In the genomic region with DNA sequence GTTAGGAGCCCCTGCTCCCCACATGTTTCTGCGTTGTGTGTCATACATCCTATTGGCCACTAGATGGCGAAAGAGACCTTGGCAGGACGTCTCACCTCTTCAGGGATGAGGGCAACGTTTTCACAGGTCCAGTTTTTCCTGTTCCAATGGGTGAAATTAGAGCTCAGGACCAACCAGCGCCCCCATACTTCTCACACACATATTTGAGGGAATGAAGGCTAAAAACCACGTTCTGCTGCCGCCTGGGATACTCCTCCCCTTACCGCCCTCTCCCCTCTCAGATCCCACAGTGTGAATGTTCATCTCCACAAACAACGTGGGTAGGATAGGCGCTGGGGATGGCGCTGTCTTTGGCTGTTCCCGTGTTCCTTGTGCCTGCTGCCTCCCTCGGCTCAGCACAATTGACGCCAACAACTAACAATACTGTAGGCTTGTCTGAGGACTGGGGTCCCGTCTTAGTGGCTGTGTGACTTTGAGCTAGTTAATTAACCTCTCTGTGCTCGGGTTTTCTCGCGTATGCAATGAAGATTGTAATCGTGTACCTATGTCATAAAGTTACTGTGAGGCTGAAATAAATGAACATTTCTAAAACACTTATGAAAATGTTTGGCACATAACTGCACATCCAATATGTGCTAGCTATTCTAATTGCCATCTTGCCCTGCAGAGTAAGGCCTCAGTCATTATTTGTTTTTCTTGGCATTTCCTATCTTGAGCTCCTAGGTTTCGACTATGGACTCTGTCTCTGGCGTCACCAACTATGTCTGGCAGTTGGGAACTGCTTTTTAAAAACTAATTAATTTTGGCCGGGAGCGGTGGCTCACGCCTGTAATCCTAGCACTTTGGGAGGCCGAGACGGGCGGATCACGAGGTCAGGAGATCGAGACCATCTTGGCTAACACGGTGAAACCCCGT, we compare ENCODE assay signal across 9 cellular contexts.
DNase-seq lines count a peak whose midpoint lies in the region; ATAC-seq and TF ChIP-seq lines count a peak whose summit lies in the region.
"Had no signal": no experiment of that assay in that cellular context is flagged by ENCODE, and none has a peak within 500 bp of the region (broad histone marks: within the 10 kb centered on the region; RNA-seq: fewer than 3 reads in every experiment).

No MANE protein-coding gene starts in this region.

- H3K4me1 ChIP-seq in HUES6 (ENCODE audit: control insufficient read depth, insufficient read depth, low read length) (0 out of 2 replicates have a peak, but pooled peaks cover 2% of the 10 kb centered on the region), Peyer's patch (no peaks in the 10 kb centered on the region), body of pancreas (no peaks in the 10 kb centered on the region)
- H3K4me1 ChIP-seq: BLaER1 treated with 17β-estradiol and CSF1 and Interleukin-3, amounts not matched to agents 10 nM and 100 nM had no signal

- H3K27ac ChIP-seq in HUES6 (ENCODE audit: low read depth, low read length) (no peak overlapping the region), Peyer's patch (no peak overlapping the region), body of pancreas (no peak overlapping the region)
- H3K27ac ChIP-seq: BLaER1 treated with 17β-estradiol and CSF1 and Interleukin-3, amounts not matched to agents 10 nM and 100 nM had no signal

- H3K9ac ChIP-seq in HUES6 (ENCODE audit: low read length): no peak overlapping the region
- H3K9ac ChIP-seq: BLaER1 treated with 17β-estradiol and CSF1 and Interleukin-3, amounts not matched to agents 10 nM and 100 nM had no signal

- TF ChIP-seq POLR2A in Peyer's patch (IDR thresholded peaks at IDR 0.05): no peak
- TF ChIP-seq POLR2A in body of pancreas (IDR thresholded peaks at IDR 0.05): no peak

- ATAC-seq in GM19395 (IDR thresholded peaks at IDR 0.05; ENCODE audit: unreplicated experiment) (peak; percentile 95), body of pancreas (peak; percentile 68)

- DNase-seq in NCI-H187 treated with DMSO at 0.1 percent for 48 hours (lab: John Stamatoyannopoulos, UW) (peak; percentile 7), NCI-H187 (lab: John Stamatoyannopoulos, UW) (no peak), Peyer's patch (peak in 1 of 3 donors; percentile 52), body of pancreas (peak; percentile 23 to 51 (median 42)), inferior parietal cortex (ENCODE audit: extremely low spot score) (peak; percentile 42), stromal cell of bone marrow (ENCODE audit: low read depth) (peak; percentile 14)

- H3K36me3 ChIP-seq in HUES6 (ENCODE audit: control insufficient read depth, insufficient read depth, low read length): no peaks in the 10 kb centered on the region
- no peaks in the 10 kb centered on the region for H3K36me3 ChIP-seq in Peyer's patch
- H3K36me3 ChIP-seq in body of pancreas (replicated peaks in 1 of 2; ENCODE audit: insufficient read depth in 1 of 2, low read depth in 2 of 2): no peaks in the 10 kb centered on the region
- H3K36me3 ChIP-seq: BLaER1 treated with 17β-estradiol and CSF1 and Interleukin-3, amounts not matched to agents 10 nM and 100 nM had no signal

- 25 to 56% methylated on average over 20 to 23 of the region's 31 CpGs for WGBS in body of pancreas, 2 donors

- TF ChIP-seq CTCF in Peyer's patch (IDR thresholded peaks at IDR 0.05) (peak; percentile 40 to 79 (median 62)), body of pancreas (IDR thresholded peaks at IDR 0.05) (peak; percentile 58 to 86 (median 70))

- no peaks in the 10 kb centered on the region for H3K9me3 ChIP-seq in HUES6 (ENCODE audit: control insufficient read depth, insufficient read depth, low read depth, low read length)
- no peaks in the 10 kb centered on the region for H3K9me3 ChIP-seq in Peyer's patch
- H3K9me3 ChIP-seq in body of pancreas: no peaks in the 10 kb centered on the region
- H3K9me3 ChIP-seq: BLaER1 treated with 17β-estradiol and CSF1 and Interleukin-3, amounts not matched to agents 10 nM and 100 nM had no signal

- H3K4me3 ChIP-seq in HUES6 (ENCODE audit: low read depth, low read length) (peak overlapping the region; percentile 9), Peyer's patch (no peak overlapping the region), body of pancreas (no peak overlapping the region)
- H3K4me3 ChIP-seq: BLaER1 treated with 17β-estradiol and CSF1 and Interleukin-3, amounts not matched to agents 10 nM and 100 nM had no signal

- intact Hi-C loops in body of pancreas (cut with DNase I): no loop called here

- H3K27me3 ChIP-seq in HUES6 (ENCODE audit: control insufficient read depth, insufficient read depth, low read length): no peaks in the 10 kb centered on the region; the same call in 1 of the 2 replicates
- H3K27me3 ChIP-seq in Peyer's patch: no peaks in the 10 kb centered on the region
- no peaks in the 10 kb centered on the region for H3K27me3 ChIP-seq in body of pancreas

Comparison
In these comparisons a context has a peak if more than half of its experiments do, and no peak if none do; other contexts are left out.
1. DNase-seq: peak in NCI-H187 treated with DMSO at 0.1 percent for 48 hours (single experiment), body of pancreas (4 of 4), inferior parietal cortex (single experiment) and stromal cell of bone marrow (single experiment); none in NCI-H187 (0 of 2).